22 cellular contexts compared by ENCODE assay signal in genomic region chr15:61133361-61133760, GRCh38.
"Had no signal": no experiment of that assay in that cellular context is flagged by ENCODE, and none has a peak within 500 bp of the region (broad histone marks: within the 10 kb centered on the region; RNA-seq: fewer than 3 reads in every experiment).

No MANE protein-coding gene starts in this region.

- H3K4me3 ChIP-seq: esophagus squamous epithelium, hepatocyte, mucosa of descending colon, right atrium auricular region, sigmoid colon, smooth muscle cell, tibial artery, upper lobe of right lung had no signal

- H3K4me1 ChIP-seq: esophagus squamous epithelium, upper lobe of right lung had no signal

- H3K79me2 ChIP-seq: hepatocyte had no signal

- ATAC-seq: effector memory CD8-positive, alpha-beta T cell; foreskin keratinocyte; left colon; mucosa of descending colon; naive thymus-derived CD8-positive, alpha-beta T cell; stimulated activated effector memory CD8-positive, alpha-beta T cell treated with anti-CD3 and anti-CD28 coated beads, Interleukin-12 subunit alpha, Interleukin-12 subunit beta, amount 100 ng/mL, for 72 hours; stimulated activated naive CD8-positive, alpha-beta T cell treated with anti-CD3 and anti-CD28 coated beads, Interleukin-15, Interleukin-2, amounts not matched to agents 100 U/mL and 50 U/mL, for 24 hours; upper lobe of right lung had no signal

- H3K4me1 Mint-ChIP-seq: neural crest cell; stimulated activated effector memory CD8-positive, alpha-beta T cell treated with anti-CD3 and anti-CD28 coated beads, Interleukin-12 subunit alpha, Interleukin-12 subunit beta, amount 100 ng/mL, for 72 hours had no signal

- H3K27ac Mint-ChIP-seq: dendritic cell treated with granulocyte-macrophage colony-stimulating factor and Interleukin-4, amounts not matched to agents 40 ng/mL and 50 ng/mL, for 4 days; effector memory CD8-positive, alpha-beta T cell; naive thymus-derived CD8-positive, alpha-beta T cell; stimulated activated effector memory CD8-positive, alpha-beta T cell treated with anti-CD3 and anti-CD28 coated beads, Interleukin-12 subunit alpha, Interleukin-12 subunit beta, amount 100 ng/mL, for 72 hours had no signal

- H3K36me3 Mint-ChIP-seq: naive thymus-derived CD8-positive, alpha-beta T cell; stimulated activated effector memory CD8-positive, alpha-beta T cell treated with anti-CD3 and anti-CD28 coated beads, Interleukin-12 subunit alpha, Interleukin-12 subunit beta, amount 100 ng/mL, for 72 hours had no signal

- DNase-seq: cerebellar nuclear complex; effector memory CD8-positive, alpha-beta T cell; esophagus squamous epithelium; foreskin keratinocyte; left colon; mucosa of descending colon; naive thymus-derived CD8-positive, alpha-beta T cell; posterior cingulate gyrus; sigmoid colon; stimulated activated CD4-positive, alpha-beta T cell treated with anti-CD3 and anti-CD28 coated beads, Interleukin-4, amount 100 ng/mL, for 1 hour; stimulated activated CD8-positive, alpha-beta memory T cell treated with anti-CD3 and anti-CD28 coated beads, Interleukin-4, amount 100 ng/mL, for 48 hours; stimulated activated naive CD8-positive, alpha-beta T cell treated with anti-CD3 and anti-CD28 coated beads, Interleukin-15, Interleukin-2, amounts not matched to agents 100 U/mL and 50 U/mL, for 24 hours; tibial artery; upper lobe of right lung had no signal

- H3K4me2 ChIP-seq: hepatocyte, smooth muscle cell had no signal

- H3K27me3 ChIP-seq: esophagus squamous epithelium, hepatocyte, right atrium auricular region, sigmoid colon, tibial artery, upper lobe of right lung had no signal

- H2AFZ ChIP-seq: hepatocyte had no signal

- H3K36me3 ChIP-seq: esophagus squamous epithelium, right atrium auricular region, sigmoid colon, tibial artery, upper lobe of right lung had no signal

- H3K27ac ChIP-seq: epithelial cell of prostate, esophagus squamous epithelium, foreskin keratinocyte, hepatocyte, right atrium auricular region, tibial artery, upper lobe of right lung had no signal

- H3K9me3 ChIP-seq: esophagus squamous epithelium, mucosa of descending colon, right atrium auricular region, sigmoid colon, tibial artery, upper lobe of right lung had no signal

- H3K27me3 Mint-ChIP-seq: dendritic cell treated with granulocyte-macrophage colony-stimulating factor and Interleukin-4, amounts not matched to agents 40 ng/mL and 50 ng/mL, for 4 days had no signal

- H3K9me3 Mint-ChIP-seq: dendritic cell treated with granulocyte-macrophage colony-stimulating factor and Interleukin-4, amounts not matched to agents 40 ng/mL and 50 ng/mL, for 4 days; effector memory CD8-positive, alpha-beta T cell; naive thymus-derived CD8-positive, alpha-beta T cell; neural crest cell; stimulated activated effector memory CD8-positive, alpha-beta T cell treated with anti-CD3 and anti-CD28 coated beads, Interleukin-12 subunit alpha, Interleukin-12 subunit beta, amount 100 ng/mL, for 72 hours had no signal

- FAIRE-seq: colon had no signal

- H3K4me3 Mint-ChIP-seq: dendritic cell treated with granulocyte-macrophage colony-stimulating factor and Interleukin-4, amounts not matched to agents 40 ng/mL and 50 ng/mL, for 4 days; effector memory CD8-positive, alpha-beta T cell; naive thymus-derived CD8-positive, alpha-beta T cell; neural crest cell; stimulated activated effector memory CD8-positive, alpha-beta T cell treated with anti-CD3 and anti-CD28 coated beads, Interleukin-12 subunit alpha, Interleukin-12 subunit beta, amount 100 ng/mL, for 72 hours had no signal
